In genomic region chr2:122737429-122738077, GRCh38 we compare ENCODE assay signal across 10 cellular contexts.
DNase-seq lines count a peak whose midpoint lies in the region; ATAC-seq and TF ChIP-seq lines count a peak whose summit lies in the region.
"Had no signal": no experiment of that assay in that cellular context is flagged by ENCODE, and none has a peak within 500 bp of the region (broad histone marks: within the 10 kb centered on the region; RNA-seq: fewer than 3 reads in every experiment).

No MANE protein-coding gene starts in this region.

- intact Hi-C loops in activated CD4-positive, alpha-beta T cell treated with anti-CD3 and anti-CD28 coated beads for 36 hours (cut with DNase I, micrococcal nuclease) = no loop called here
- intact Hi-C loops in Caco-2 (cut with micrococcal nuclease; ENCODE audit: unreplicated experiment) = no loop called here

- no peak for TF ChIP-seq CTCF in Caco-2 (IDR thresholded peaks at IDR 0.05; ENCODE audit: insufficient read depth in 1 of 2, low read depth in 1 of 2, low read length in 1 of 2, severe bottlenecking in 1 of 2, unreplicated experiment in 1 of 2)

- BruUV-seq in Caco-2 (replicated peaks; lab: Mats Ljungman, UMichigan) = no TSS peak

- H3K9me3 Mint-ChIP-seq in activated CD4-positive, alpha-beta T cell treated with anti-CD3 and anti-CD28 coated beads for 36 hours (ENCODE audit: low read depth) = no peaks in the 10 kb centered on the region
- H3K9me3 Mint-ChIP-seq in stimulated activated memory B cell treated with anti-CD40 and anti-IgM and Interleukin-4, amounts not matched to agents 10 μg/mL and 1 μg/mL and 100 μg/mL, for 72 hours = no peaks in the 10 kb centered on the region
- no peaks in the 10 kb centered on the region for H3K9me3 Mint-ChIP-seq in Caco-2 (ENCODE audit: unreplicated experiment)
- H3K9me3 Mint-ChIP-seq in stimulated activated effector memory CD8-positive, alpha-beta T cell treated with anti-CD3 and anti-CD28 coated beads, Interleukin-12 subunit alpha, Interleukin-12 subunit beta, amount 100 ng/mL, for 72 hours = peaks cover 11% of the 10 kb centered on the region

- CTCF ChIA-PET in activated CD4-positive, alpha-beta T cell treated with anti-CD3 and anti-CD28 coated beads for 36 hours (lab: Charles Lee) = no interaction called here
- CTCF ChIA-PET in Caco-2 (lab: Charles Lee) = no interaction called here

- no peaks in the 10 kb centered on the region for H3K36me3 Mint-ChIP-seq in activated CD4-positive, alpha-beta T cell treated with anti-CD3 and anti-CD28 coated beads for 36 hours (ENCODE audit: low read depth)
- no peaks in the 10 kb centered on the region for H3K36me3 Mint-ChIP-seq in stimulated activated memory B cell treated with anti-CD40 and anti-IgM and Interleukin-4, amounts not matched to agents 10 μg/mL and 1 μg/mL and 100 μg/mL, for 72 hours
- H3K36me3 Mint-ChIP-seq in Caco-2 (ENCODE audit: insufficient read depth, unreplicated experiment) = no peaks in the 10 kb centered on the region
- H3K36me3 Mint-ChIP-seq in stimulated activated effector memory CD8-positive, alpha-beta T cell treated with anti-CD3 and anti-CD28 coated beads, Interleukin-12 subunit alpha, Interleukin-12 subunit beta, amount 100 ng/mL, for 72 hours = no peaks in the 10 kb centered on the region
- H3K36me3 Mint-ChIP-seq: naive B cell had no signal

- no peak overlapping the region for H3K4me3 Mint-ChIP-seq in activated CD4-positive, alpha-beta T cell treated with anti-CD3 and anti-CD28 coated beads for 36 hours
- H3K4me3 Mint-ChIP-seq in stimulated activated memory B cell treated with anti-CD40 and anti-IgM and Interleukin-4, amounts not matched to agents 10 μg/mL and 1 μg/mL and 100 μg/mL, for 72 hours = no peak overlapping the region
- no peak overlapping the region for H3K4me3 Mint-ChIP-seq in Caco-2 (ENCODE audit: unreplicated experiment)
- no peak overlapping the region for H3K4me3 Mint-ChIP-seq in stimulated activated effector memory CD8-positive, alpha-beta T cell treated with anti-CD3 and anti-CD28 coated beads, Interleukin-12 subunit alpha, Interleukin-12 subunit beta, amount 100 ng/mL, for 72 hours
- H3K4me3 Mint-ChIP-seq: naive B cell had no signal

- H3K9me3 ChIP-seq in Caco-2 = no peaks in the 10 kb centered on the region
- H3K9me3 ChIP-seq: SJSA1 had no signal

- no peaks in the 10 kb centered on the region for H3K4me1 ChIP-seq in Caco-2
- H3K4me1 ChIP-seq: SJSA1 had no signal

- ATAC-seq in activated CD4-positive, alpha-beta T cell treated with anti-CD3 and anti-CD28 coated beads for 36 hours = peak; percentile 61
- ATAC-seq in HG02938 (IDR thresholded peaks at IDR 0.05; ENCODE audit: unreplicated experiment) = peak; percentile 82
- peak; percentile 34 for ATAC-seq in stimulated activated memory B cell treated with anti-CD40 and anti-IgM and Interleukin-4, amounts not matched to agents 10 μg/mL and 1 μg/mL and 100 μg/mL, for 72 hours
- ATAC-seq in stimulated activated effector memory CD8-positive, alpha-beta T cell treated with anti-CD3 and anti-CD28 coated beads, Interleukin-12 subunit alpha, Interleukin-12 subunit beta, amount 100 ng/mL, for 72 hours = no peak

- no peak for DNase-seq in activated CD4-positive, alpha-beta T cell treated with anti-CD3 and anti-CD28 coated beads for 36 hours
- no peak for DNase-seq in activated CD4-positive, alpha-beta T cell treated with anti-CD3 and anti-CD28 coated beads for 1 hour
- peak; percentile 90 for DNase-seq in NOMO-1 treated with DMSO at 0.1 percent for 48 hours (lab: John Stamatoyannopoulos, UW; ENCODE audit: unreplicated experiment)
- no peak for DNase-seq in Caco-2
- DNase-seq in stimulated activated effector memory CD8-positive, alpha-beta T cell treated with anti-CD3 and anti-CD28 coated beads, Interleukin-12 subunit alpha, Interleukin-12 subunit beta, amount 100 ng/mL, for 72 hours (ENCODE audit: low spot score in 2 of 2) = no peak
- DNase-seq in NCI-H187 (lab: John Stamatoyannopoulos, UW) = no peak
- DNase-seq: naive B cell had no signal

- H3K36me3 ChIP-seq in Caco-2 (ENCODE audit: control insufficient read depth, insufficient read depth, low read length) = no peaks in the 10 kb centered on the region
- H3K36me3 ChIP-seq: SJSA1 had no signal

- POLR2A ChIA-PET in activated CD4-positive, alpha-beta T cell treated with anti-CD3 and anti-CD28 coated beads for 36 hours (lab: Charles Lee) = no interaction called here
- POLR2A ChIA-PET in Caco-2 (lab: Charles Lee) = no interaction called here

- H3K4me1 Mint-ChIP-seq in activated CD4-positive, alpha-beta T cell treated with anti-CD3 and anti-CD28 coated beads for 36 hours = no peaks in the 10 kb centered on the region
- H3K4me1 Mint-ChIP-seq in stimulated activated memory B cell treated with anti-CD40 and anti-IgM and Interleukin-4, amounts not matched to agents 10 μg/mL and 1 μg/mL and 100 μg/mL, for 72 hours = no peaks in the 10 kb centered on the region
- H3K4me1 Mint-ChIP-seq in Caco-2 (ENCODE audit: low read depth, unreplicated experiment) = no peaks in the 10 kb centered on the region
- no peaks in the 10 kb centered on the region for H3K4me1 Mint-ChIP-seq in stimulated activated effector memory CD8-positive, alpha-beta T cell treated with anti-CD3 and anti-CD28 coated beads, Interleukin-12 subunit alpha, Interleukin-12 subunit beta, amount 100 ng/mL, for 72 hours
- H3K4me1 Mint-ChIP-seq: naive B cell had no signal

- H3K27me3 ChIP-seq in Caco-2 (replicated peaks; ENCODE audit: control insufficient read depth, insufficient read depth, low read length) = no peaks in the 10 kb centered on the region
- H3K27me3 ChIP-seq: SJSA1 had no signal

- H3K27me3 Mint-ChIP-seq in activated CD4-positive, alpha-beta T cell treated with anti-CD3 and anti-CD28 coated beads for 36 hours = no peaks in the 10 kb centered on the region
- H3K27me3 Mint-ChIP-seq in stimulated activated memory B cell treated with anti-CD40 and anti-IgM and Interleukin-4, amounts not matched to agents 10 μg/mL and 1 μg/mL and 100 μg/mL, for 72 hours = no peaks in the 10 kb centered on the region
- no peaks in the 10 kb centered on the region for H3K27me3 Mint-ChIP-seq in Caco-2 (ENCODE audit: insufficient read depth, unreplicated experiment)
- H3K27me3 Mint-ChIP-seq: naive B cell had no signal

- no peak overlapping the region for H3K27ac Mint-ChIP-seq in activated CD4-positive, alpha-beta T cell treated with anti-CD3 and anti-CD28 coated beads for 36 hours
- no peak overlapping the region for H3K27ac Mint-ChIP-seq in stimulated activated memory B cell treated with anti-CD40 and anti-IgM and Interleukin-4, amounts not matched to agents 10 μg/mL and 1 μg/mL and 100 μg/mL, for 72 hours
- no peak overlapping the region for H3K27ac Mint-ChIP-seq in Caco-2 (ENCODE audit: unreplicated experiment)
- H3K27ac Mint-ChIP-seq in stimulated activated effector memory CD8-positive, alpha-beta T cell treated with anti-CD3 and anti-CD28 coated beads, Interleukin-12 subunit alpha, Interleukin-12 subunit beta, amount 100 ng/mL, for 72 hours = no peak overlapping the region
- H3K27ac Mint-ChIP-seq: naive B cell had no signal

- H3K4me3 ChIP-seq in Caco-2 (ENCODE audit: low read depth, low read length) = no peak overlapping the region
- H3K4me3 ChIP-seq: SJSA1 had no signal
